In genomic region chr5:38554860-38555259, GRCh38 we compare ENCODE assay signal across 12 cellular contexts. TPM values are rescaled to one million over a fixed set of nuclear protein-coding genes. Genes with fewer than 3 reads are reported as not detected.
A peak's percentile ranks its signal among the peaks of the same experiment; 100 is the strongest.
DNase-seq lines count a peak whose midpoint lies in the region; ATAC-seq and TF ChIP-seq lines count a peak whose summit lies in the region.
"Had no signal": no experiment of that assay in that cellular context is flagged by ENCODE, and none has a peak within 500 bp of the region (broad histone marks: within the 10 kb centered on the region; RNA-seq: fewer than 3 reads in every experiment).

No MANE protein-coding gene starts in this region.

- H3K4me1 ChIP-seq in HAP-1 = peaks cover 14% of the 10 kb centered on the region
- H3K4me1 ChIP-seq in iPS-15b (ENCODE audit: control insufficient read depth, insufficient read depth, low read length) = peaks cover 10% of the 10 kb centered on the region
- H3K4me1 ChIP-seq in sigmoid colon = peaks cover 0 to 31% (median 14%) of the 10 kb centered on the region in 4 donors

- peak overlapping the region; percentile 52 for H3K4me3 ChIP-seq in HAP-1
- H3K4me3 ChIP-seq in iPS-15b (ENCODE audit: low read depth, low read length) = peak overlapping the region; percentile 62
- peak overlapping the region; percentile 59 to 95 (median 82) for H3K4me3 ChIP-seq in sigmoid colon

- peak overlapping the region; percentile 93 to 98 (median 98) for H3K27ac ChIP-seq in sigmoid colon

- TF ChIP-seq CTCF in sigmoid colon (IDR thresholded peaks at IDR 0.05) (no peak), GM10248 (IDR thresholded peaks at IDR 0.05; ENCODE audit: control extremely low read depth, extremely low read depth, low read depth, missing control alignments) (no peak)

- H3K27me3 ChIP-seq in HAP-1 (ENCODE audit: low read depth) (no peaks in the 10 kb centered on the region), iPS-15b (ENCODE audit: control insufficient read depth, insufficient read depth, low read length) (peaks cover 9% of the 10 kb centered on the region), sigmoid colon (no peaks in the 10 kb centered on the region)

- H3K9me3 Mint-ChIP-seq in activated T-helper 1 cell treated with anti-CD3 and anti-CD28 coated beads, Interleukin-12 subunit alpha, Interleukin-12 subunit beta, Interleukin-2, Interleukin-4 antibody, amounts not matched to agents 30 ng/mL and 10 ng/mL and 1 ng/mL, durations not matched to agents 14 hours and 24 hours and 36 hours = no peaks in the 10 kb centered on the region

- H3K9me3 ChIP-seq in HAP-1 (no peaks in the 10 kb centered on the region), iPS-15b (ENCODE audit: control insufficient read depth, insufficient read depth, low read length) (no peaks in the 10 kb centered on the region), sigmoid colon (no peaks in the 10 kb centered on the region)

- no peaks in the 10 kb centered on the region for H3K36me3 ChIP-seq in HAP-1 (replicated peaks)
- no peaks in the 10 kb centered on the region for H3K36me3 ChIP-seq in iPS-15b (ENCODE audit: control insufficient read depth, insufficient read depth, low read length)
- no peaks in the 10 kb centered on the region for H3K36me3 ChIP-seq in sigmoid colon

- H3K9ac ChIP-seq in iPS-15b (ENCODE audit: low read depth, low read length) = no peak overlapping the region

- TF ChIP-seq EP300 in sigmoid colon (IDR thresholded peaks at IDR 0.05) = no peak

- intact Hi-C loops in activated T-helper 1 cell treated with anti-CD3 and anti-CD28 coated beads, Interleukin-12 subunit alpha, Interleukin-12 subunit beta, Interleukin-2, Interleukin-4 antibody, amounts not matched to agents 30 ng/mL and 10 ng/mL and 1 ng/mL, durations not matched to agents 14 hours and 24 hours and 36 hours (cut with micrococcal nuclease) = loop anchor here (5.0 kb wide), 1 partner anchor 522 kb away; no protein-coding TSS in a partner anchor
- intact Hi-C loops in sigmoid colon (cut with DNase I) = loop anchor here (5.0 to 10.0 kb wide), 4 partner anchors 88 to 938 kb away; no protein-coding TSS in a partner anchor

- 40 to 46% methylated on average over 4 of the region's 4 CpGs for WGBS in sigmoid colon, 2 donors

- H3K36me3 Mint-ChIP-seq in activated T-helper 1 cell treated with anti-CD3 and anti-CD28 coated beads, Interleukin-12 subunit alpha, Interleukin-12 subunit beta, Interleukin-2, Interleukin-4 antibody, amounts not matched to agents 30 ng/mL and 10 ng/mL and 1 ng/mL, durations not matched to agents 14 hours and 24 hours and 36 hours (ENCODE audit: low read depth) = no peaks in the 10 kb centered on the region

- H3K27ac Mint-ChIP-seq in activated T-helper 1 cell treated with anti-CD3 and anti-CD28 coated beads, Interleukin-12 subunit alpha, Interleukin-12 subunit beta, Interleukin-2, Interleukin-4 antibody, amounts not matched to agents 30 ng/mL and 10 ng/mL and 1 ng/mL, durations not matched to agents 14 hours and 24 hours and 36 hours = no peak overlapping the region

- TF ChIP-seq POLR2A in sigmoid colon (IDR thresholded peaks at IDR 0.05) = no peak

- CTCF ChIA-PET in GM10248 (lab: Yijun Ruan, JAX) = interaction anchor here (0.6 to 4.5 kb wide), 2 partner anchors 14 to 113 kb away, joined by 4 to 23 read pairs; no protein-coding TSS in a partner anchor

- peaks cover 64% of the 10 kb centered on the region for H3K27me3 Mint-ChIP-seq in activated T-helper 1 cell treated with anti-CD3 and anti-CD28 coated beads, Interleukin-12 subunit alpha, Interleukin-12 subunit beta, Interleukin-2, Interleukin-4 antibody, amounts not matched to agents 30 ng/mL and 10 ng/mL and 1 ng/mL, durations not matched to agents 14 hours and 24 hours and 36 hours (ENCODE audit: insufficient read depth)

- ATAC-seq in GM21367 (IDR thresholded peaks at IDR 0.05; ENCODE audit: unreplicated experiment) (no peak), GM21825 (IDR thresholded peaks at IDR 0.05; ENCODE audit: unreplicated experiment) (no peak)

- in situ Hi-C loops in HAP-1 (cut with MboI; ENCODE audit: low sequenced_read_pairs) = no loop called here

- peak overlapping the region; percentile 84 for H3K4me3 Mint-ChIP-seq in activated T-helper 1 cell treated with anti-CD3 and anti-CD28 coated beads, Interleukin-12 subunit alpha, Interleukin-12 subunit beta, Interleukin-2, Interleukin-4 antibody, amounts not matched to agents 30 ng/mL and 10 ng/mL and 1 ng/mL, durations not matched to agents 14 hours and 24 hours and 36 hours

- DNase-seq in HAP-1 (ENCODE audit: low spot score in 2 of 2) (no peak), sigmoid colon (no peak), GM10248 (ENCODE audit: extremely low spot score) (no peak), 8988T (no peak)
- no peak for DNase-seq in activated T-helper 1 cell treated with anti-CD3 and anti-CD28 coated beads, Interleukin-12 subunit alpha, Interleukin-12 subunit beta, Interleukin-2, Interleukin-4 antibody, amounts not matched to agents 30 ng/mL and 10 ng/mL and 1 ng/mL, durations not matched to agents 14 hours and 24 hours and 36 hours (ENCODE audit: low spot score)
- DNase-seq: activated CD4-positive, alpha-beta T cell treated with anti-CD3 and anti-CD28 coated beads, Interleukin-2, amount 50 U/mL, for 48 hours; effector CD4-positive, alpha-beta T cell; NCI-H69; occipital lobe had no signal

- POLR2A ChIA-PET in GM10248 (lab: Yijun Ruan, JAX) = no interaction called here

- H3K4me1 Mint-ChIP-seq in activated T-helper 1 cell treated with anti-CD3 and anti-CD28 coated beads, Interleukin-12 subunit alpha, Interleukin-12 subunit beta, Interleukin-2, Interleukin-4 antibody, amounts not matched to agents 30 ng/mL and 10 ng/mL and 1 ng/mL, durations not matched to agents 14 hours and 24 hours and 36 hours (ENCODE audit: low read depth) = peaks cover 5% of the 10 kb centered on the region

RNA-seq across cellular contexts. Expression of gene LIFR, which starts 1.6 kb away (rescaled TPM):
- total RNA-seq in activated T-helper 1 cell treated with anti-CD3 and anti-CD28 coated beads, Interleukin-12 subunit alpha, Interleukin-12 subunit beta, Interleukin-2, Interleukin-4 antibody, amounts not matched to agents 30 ng/mL and 10 ng/mL and 1 ng/mL, durations not matched to agents 14 hours and 24 hours and 36 hours = 0.10 and 0.20 TPM in 2 replicates
- total RNA-seq in sigmoid colon = 10 to 100 TPM; 43.0 to 79.6 (median 66.5) TPM
- polyA plus RNA-seq in sigmoid colon = 1 to 10 TPM in 2 of 3 donors, under 1 TPM in 1; 0.23 to 6.7 (median 1.2) TPM

Comparison
In these comparisons a context has a peak if more than half of its experiments do, and no peak if none do; other contexts are left out.
1. RNA of gene LIFR, which starts 1.6 kb away (total RNA-seq): 43.0 to 79.6 TPM in sigmoid colon; 0.10 to 0.20 TPM in activated T-helper 1 cell treated with anti-CD3 and anti-CD28 coated beads, Interleukin-12 subunit alpha, Interleukin-12 subunit beta, Interleukin-2, Interleukin-4 antibody, amounts not matched to agents 30 ng/mL and 10 ng/mL and 1 ng/mL, durations not matched to agents 14 hours and 24 hours and 36 hours; every median in the first group is over 10 times any median in the second.
2. Peak in every context shown above with its lines, with median percentiles within 50 percentile points of each other: H3K4me3 ChIP-seq.